Comparison of ENCODE assay signal across 7 cellular contexts in the genomic region with DNA sequence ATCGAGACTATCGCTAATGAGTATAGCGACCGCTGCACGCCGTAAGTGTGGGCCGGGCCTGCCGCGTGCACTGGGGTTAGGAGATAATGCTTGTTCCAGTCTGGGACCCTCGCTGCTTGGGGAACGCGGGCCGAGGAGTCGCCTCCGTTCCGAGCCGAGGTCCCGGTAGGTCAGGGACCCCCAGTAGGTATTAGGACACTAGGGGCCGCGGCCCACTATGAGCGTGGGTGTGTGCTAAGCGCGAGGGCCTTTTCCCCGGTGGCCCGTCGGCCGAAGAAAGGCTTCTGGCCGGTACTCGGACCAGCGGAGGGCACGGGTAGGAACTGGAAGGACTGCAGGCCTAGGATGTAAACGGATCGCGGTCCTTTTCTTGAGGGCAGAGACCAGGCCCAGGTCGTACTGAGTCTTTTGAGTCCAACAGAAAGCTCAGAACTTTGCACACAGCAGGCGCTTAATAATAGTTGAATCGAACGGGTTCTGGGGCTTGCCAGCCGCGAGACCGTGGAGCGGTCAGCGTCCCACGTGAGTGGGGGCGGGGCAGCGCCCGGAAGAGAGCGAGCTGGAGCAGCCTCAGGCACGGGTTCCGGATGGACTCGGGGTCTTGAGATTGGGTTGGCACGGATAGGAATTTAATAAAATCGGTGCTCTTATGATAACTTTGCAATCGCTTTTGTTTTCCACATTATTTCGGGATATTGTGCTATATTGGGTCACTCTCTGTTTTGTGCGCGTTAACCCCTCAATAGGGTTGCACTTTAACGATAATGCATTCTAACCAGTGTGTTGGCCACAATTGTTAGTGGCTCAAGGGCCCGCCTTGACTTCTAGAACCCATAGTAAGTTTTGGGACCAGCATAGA. TPM values are rescaled to one million over a fixed set of nuclear protein-coding genes. Genes with fewer than 3 reads are reported as not detected.
DNase-seq lines count a peak whose midpoint lies in the region; ATAC-seq and TF ChIP-seq lines count a peak whose summit lies in the region.

No MANE protein-coding gene starts in this region.

- peak overlapping the region; percentile 84 for H3K4me3 ChIP-seq in GM12875 (ENCODE audit: low read depth, low read length)
- peak overlapping the region; percentile 98 for H3K4me3 ChIP-seq in Loucy (ENCODE audit: low read length, poor library complexity, severe bottlenecking)

- peaks cover 68% of the 10 kb centered on the region for H3K79me2 ChIP-seq in Loucy (ENCODE audit: insufficient read depth, low read length)

- H3K9ac ChIP-seq in Loucy (ENCODE audit: low read depth, low read length, poor library complexity, severe bottlenecking) = peak overlapping the region; percentile 99

- ATAC-seq in left colon = peak; percentile 65

- peaks cover 9% of the 10 kb centered on the region; the same call in 1 of the 2 replicates for H3F3A ChIP-seq in Loucy (ENCODE audit: low read depth)

- peak overlapping the region; percentile 61 for H3K4me2 ChIP-seq in Loucy (ENCODE audit: low read depth, low read length, poor library complexity, severe bottlenecking)

- no peaks in the 10 kb centered on the region for H3K9me2 ChIP-seq in Loucy (replicated peaks; ENCODE audit: low read depth, low read length)

- no peaks in the 10 kb centered on the region for H3K36me3 ChIP-seq in Loucy (ENCODE audit: insufficient read depth, low read length)

- H3K9me3 ChIP-seq in Loucy (ENCODE audit: insufficient read depth, low read depth, low read length) = no peaks in the 10 kb centered on the region

- H4K20me1 ChIP-seq in Loucy (ENCODE audit: insufficient read depth, low read length, poor library complexity, severe bottlenecking) = peaks cover 42% of the 10 kb centered on the region

- H3K4me1 Mint-ChIP-seq in chondrocyte (ENCODE audit: low read depth) = peaks cover 75% of the 10 kb centered on the region

- intact Hi-C loops in left colon (cut with DNase I, micrococcal nuclease) = loop anchor here in 1 of 2 donors (10.0 kb wide), 1 partner anchor 88 kb away; a partner anchor contains a TSS

- H2AFZ ChIP-seq in Loucy (ENCODE audit: low read length) = peak overlapping the region; percentile 66

- H3K27me3 Mint-ChIP-seq in chondrocyte (ENCODE audit: low read depth) = no peaks in the 10 kb centered on the region

- TF ChIP-seq CTCF in GM12875 (IDR thresholded peaks at IDR 0.05; ENCODE audit: borderline replicate concordance, insufficient read depth, low read depth, low read length) (no peak), Loucy (conservative IDR thresholded peaks at IDR 0.05; ENCODE audit: low read length) (no peak), chondrocyte (IDR thresholded peaks at IDR 0.05) (no peak)

- peak overlapping the region; percentile 99 for H3K27ac Mint-ChIP-seq in chondrocyte (ENCODE audit: unreplicated experiment)

- H3K4me1 ChIP-seq in Loucy (ENCODE audit: insufficient read depth, low read length, poor library complexity, severe bottlenecking) = peaks cover 11% of the 10 kb centered on the region

- H3K27me3 ChIP-seq in Loucy (ENCODE audit: insufficient read depth, low read length, poor library complexity, severe bottlenecking) = peaks cover 4% of the 10 kb centered on the region

- peak; percentile 43 for DNase-seq in H4 (ENCODE audit: low spot score)
- DNase-seq in activated CD4-positive, CD25-positive, alpha-beta regulatory T cell treated with anti-CD3 and anti-CD28 coated beads, Interleukin-2, amount 50 U/mL, for 16 hours (ENCODE audit: low read depth, low spot score) = peak; percentile 16
- no peak for DNase-seq in chondrocyte (ENCODE audit: low spot score)
- peak; percentile 73 to 84 for DNase-seq in left colon
- peak; percentile 70 to 78 for DNase-seq in stimulated activated CD4-positive, alpha-beta T cell treated with anti-CD3 and anti-CD28 coated beads, Interleukin-2, amount 100 ng/mL, for 24 hours

- no peaks in the 10 kb centered on the region for H3K36me3 Mint-ChIP-seq in chondrocyte (ENCODE audit: low read depth)

- H3K9me3 Mint-ChIP-seq in chondrocyte (ENCODE audit: low read depth) = no peaks in the 10 kb centered on the region

- H3K4me3 Mint-ChIP-seq in chondrocyte (ENCODE audit: unreplicated experiment) = peak overlapping the region; percentile 90

RNA-seq across cellular contexts. Expression of a gene that starts 0.7 kb away (rescaled TPM):
- total RNA-seq in H4 (2014; rRNA removed; shearing (Covaris generic)) = 190 and 227 TPM in 2 replicates
- total RNA-seq in chondrocyte = 112 to 117 TPM (median 112 TPM) in 3 replicates
- 10 to 100 TPM; 71.6 to 80.1 TPM for total RNA-seq in left colon

RNA-seq across cellular contexts. Expression of a gene that starts 26.2 kb away (rescaled TPM):
- 35.6 and 68.6 TPM in 2 replicates for total RNA-seq in H4 (2014; rRNA removed; shearing (Covaris generic))
- total RNA-seq in chondrocyte (19.8 to 21.9 TPM (median 19.9 TPM) in 3 replicates), left colon (10 to 100 TPM; 31.1 to 36.6 TPM)
